In the genomic region with DNA sequence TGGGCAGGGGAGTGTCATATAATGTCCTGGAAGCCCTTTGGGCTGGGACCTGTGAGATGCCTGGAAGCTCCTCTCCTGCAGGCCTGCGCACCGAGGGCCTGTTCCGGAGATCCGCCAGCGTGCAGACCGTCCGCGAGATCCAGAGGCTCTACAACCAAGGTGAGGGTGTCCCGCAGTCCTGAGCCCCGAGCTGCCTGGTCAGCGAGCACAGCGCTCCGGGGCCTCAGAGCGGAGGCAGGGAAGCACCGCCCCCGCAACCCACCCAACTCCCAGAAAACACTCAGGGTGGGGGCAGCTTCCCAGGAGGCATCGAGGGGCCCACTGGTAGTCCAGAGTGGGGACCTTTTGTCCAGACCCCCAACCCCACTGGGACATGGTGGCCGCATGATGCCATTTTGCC, we compare ENCODE assay signal across 26 cellular contexts.
"Had no signal": no experiment of that assay in that cellular context is flagged by ENCODE, and none has a peak within 500 bp of the region (broad histone marks: within the 10 kb centered on the region; RNA-seq: fewer than 3 reads in every experiment).

No MANE protein-coding gene starts in this region.

- H3K36me3 Mint-ChIP-seq: activated CD4-positive, alpha-beta memory T cell treated with anti-CD3 and anti-CD28 coated beads for 36 hours; activated CD8-positive, alpha-beta memory T cell treated with anti-CD3 and anti-CD28 coated beads, Interleukin-2, amount 10 ng/mL, durations not matched to agents 7 days and 5 days; activated naive CD4-positive, alpha-beta T cell treated with anti-CD3 and anti-CD28 coated beads, Interleukin-2, amount 10 ng/mL, durations not matched to agents 7 days and 5 days; activated naive CD8-positive, alpha-beta T cell treated with anti-CD3 and anti-CD28 coated beads, Interleukin-2, amount 10 ng/mL, durations not matched to agents 7 days and 5 days had no signal

- DNase-seq: activated CD4-positive, alpha-beta memory T cell treated with anti-CD3 and anti-CD28 coated beads for 36 hours; activated CD4-positive, alpha-beta T cell treated with anti-CD3 and anti-CD28 coated beads for 36 hours; activated CD4-positive, alpha-beta T cell treated with anti-CD3 and anti-CD28 coated beads, Interleukin-2, amount 10 ng/mL, durations not matched to agents 24 days and 14 days; activated CD4-positive, CD25-positive, alpha-beta regulatory T cell; activated CD4-positive, CD25-positive, alpha-beta regulatory T cell treated with anti-CD3 and anti-CD28 coated beads, Interleukin-2, amount 50 U/mL, for 72 hours; activated CD8-positive, alpha-beta memory T cell treated with anti-CD3 and anti-CD28 coated beads, Interleukin-2, amount 10 ng/mL, durations not matched to agents 7 days and 5 days; activated CD8-positive, alpha-beta memory T cell treated with anti-CD3 and anti-CD28 coated beads, Interleukin-2, amount 50 U/mL, for 4 hours; activated CD8-positive, alpha-beta T cell treated with anti-CD3 and anti-CD28 coated beads, Interleukin-2, amount 10 ng/mL, durations not matched to agents 7 days and 5 days; activated gamma-delta T cell; activated naive CD4-positive, alpha-beta T cell; activated naive CD4-positive, alpha-beta T cell treated with anti-CD3 and anti-CD28 coated beads, Interleukin-2, amount 10 ng/mL, durations not matched to agents 7 days and 5 days; activated naive CD8-positive, alpha-beta T cell treated with anti-CD3 and anti-CD28 coated beads, Interleukin-2, amount 10 ng/mL, durations not matched to agents 7 days and 5 days; activated T-cell treated with anti-CD3 and anti-CD28 coated beads for 4 hours; activated T-cell treated with anti-CD3 and anti-CD28 coated beads, Interleukin-2, amount 50 U/mL, for 24 hours; activated T-cell treated with anti-CD3 and anti-CD28 coated beads, Interleukin-2, amount 50 U/mL, for 72 hours; central memory CD4-positive, alpha-beta T cell; cerebellar nuclear complex; colonic mucosa; effector CD8-positive, alpha-beta T cell; foreskin fibroblast; T-helper 2 cell had no signal

- H3K27me3 Mint-ChIP-seq: activated CD4-positive, alpha-beta memory T cell treated with anti-CD3 and anti-CD28 coated beads for 36 hours; activated CD4-positive, alpha-beta T cell treated with anti-CD3 and anti-CD28 coated beads for 36 hours; activated CD4-positive, alpha-beta T cell treated with anti-CD3 and anti-CD28 coated beads, Interleukin-2, amount 10 ng/mL, durations not matched to agents 24 days and 14 days; activated naive CD4-positive, alpha-beta T cell treated with anti-CD3 and anti-CD28 coated beads, Interleukin-2, amount 10 ng/mL, durations not matched to agents 7 days and 5 days; activated T-cell treated with anti-CD3 and anti-CD28 coated beads, Interleukin-2, amount 50 U/mL, for 24 hours; brain had no signal

- H3K27ac Mint-ChIP-seq: activated CD4-positive, alpha-beta memory T cell treated with anti-CD3 and anti-CD28 coated beads for 36 hours; activated CD4-positive, alpha-beta T cell treated with anti-CD3 and anti-CD28 coated beads for 36 hours; activated CD4-positive, alpha-beta T cell treated with anti-CD3 and anti-CD28 coated beads, Interleukin-2, amount 10 ng/mL, durations not matched to agents 24 days and 14 days; activated CD8-positive, alpha-beta memory T cell treated with anti-CD3 and anti-CD28 coated beads, Interleukin-2, amount 10 ng/mL, durations not matched to agents 7 days and 5 days; activated CD8-positive, alpha-beta T cell treated with anti-CD3 and anti-CD28 coated beads, Interleukin-2, amount 10 ng/mL, durations not matched to agents 7 days and 5 days; activated naive CD4-positive, alpha-beta T cell treated with anti-CD3 and anti-CD28 coated beads, Interleukin-2, amount 10 ng/mL, durations not matched to agents 7 days and 5 days; activated naive CD4-positive, alpha-beta T cell treated with anti-CD3 and anti-CD28 coated beads, Interleukin-2, amount 50 U/mL, for 72 hours; activated naive CD8-positive, alpha-beta T cell treated with anti-CD3 and anti-CD28 coated beads, Interleukin-2, amount 10 ng/mL, durations not matched to agents 7 days and 5 days; activated T-cell treated with anti-CD3 and anti-CD28 coated beads, Interleukin-2, amount 50 U/mL, for 24 hours; activated T-cell treated with anti-CD3 and anti-CD28 coated beads, Interleukin-2, amount 50 U/mL, for 72 hours had no signal

- H3K4me1 Mint-ChIP-seq: activated CD4-positive, alpha-beta T cell treated with anti-CD3 and anti-CD28 coated beads for 36 hours; activated CD4-positive, alpha-beta T cell treated with anti-CD3 and anti-CD28 coated beads, Interleukin-2, amount 10 ng/mL, durations not matched to agents 24 days and 14 days; activated CD8-positive, alpha-beta memory T cell treated with anti-CD3 and anti-CD28 coated beads, Interleukin-2, amount 10 ng/mL, durations not matched to agents 7 days and 5 days; activated naive CD4-positive, alpha-beta T cell treated with anti-CD3 and anti-CD28 coated beads, Interleukin-2, amount 10 ng/mL, durations not matched to agents 7 days and 5 days; activated naive CD8-positive, alpha-beta T cell treated with anti-CD3 and anti-CD28 coated beads, Interleukin-2, amount 10 ng/mL, durations not matched to agents 7 days and 5 days had no signal

- H3K4me3 ChIP-seq: ascending aorta, breast epithelium, cardiac muscle cell, colonic mucosa had no signal

- H3K9me3 Mint-ChIP-seq: activated CD4-positive, alpha-beta T cell treated with anti-CD3 and anti-CD28 coated beads, Interleukin-2, amount 10 ng/mL, durations not matched to agents 24 days and 14 days; activated naive CD4-positive, alpha-beta T cell treated with anti-CD3 and anti-CD28 coated beads, Interleukin-2, amount 10 ng/mL, durations not matched to agents 7 days and 5 days; activated naive CD8-positive, alpha-beta T cell treated with anti-CD3 and anti-CD28 coated beads, Interleukin-2, amount 10 ng/mL, durations not matched to agents 7 days and 5 days; activated T-cell treated with anti-CD3 and anti-CD28 coated beads, Interleukin-2, amount 50 U/mL, for 24 hours had no signal

- H3K4me3 Mint-ChIP-seq: activated CD4-positive, alpha-beta memory T cell treated with anti-CD3 and anti-CD28 coated beads for 36 hours; activated CD4-positive, alpha-beta T cell treated with anti-CD3 and anti-CD28 coated beads for 36 hours; activated CD4-positive, alpha-beta T cell treated with anti-CD3 and anti-CD28 coated beads, Interleukin-2, amount 10 ng/mL, durations not matched to agents 24 days and 14 days; activated CD8-positive, alpha-beta memory T cell treated with anti-CD3 and anti-CD28 coated beads, Interleukin-2, amount 10 ng/mL, durations not matched to agents 7 days and 5 days; activated CD8-positive, alpha-beta T cell treated with anti-CD3 and anti-CD28 coated beads, Interleukin-2, amount 10 ng/mL, durations not matched to agents 7 days and 5 days; activated naive CD4-positive, alpha-beta T cell treated with anti-CD3 and anti-CD28 coated beads, Interleukin-2, amount 10 ng/mL, durations not matched to agents 7 days and 5 days; activated naive CD8-positive, alpha-beta T cell treated with anti-CD3 and anti-CD28 coated beads, Interleukin-2, amount 10 ng/mL, durations not matched to agents 7 days and 5 days; activated T-cell treated with anti-CD3 and anti-CD28 coated beads, Interleukin-2, amount 50 U/mL, for 24 hours; activated T-cell treated with anti-CD3 and anti-CD28 coated beads, Interleukin-2, amount 50 U/mL, for 72 hours; brain had no signal

- H3K27me3 ChIP-seq: ascending aorta, breast epithelium, cardiac muscle cell, colonic mucosa had no signal

- H3K9me3 ChIP-seq: breast epithelium, colonic mucosa had no signal

- ATAC-seq: activated CD4-positive, alpha-beta T cell treated with anti-CD3 and anti-CD28 coated beads for 36 hours; activated CD8-positive, alpha-beta memory T cell treated with anti-CD3 and anti-CD28 coated beads, Interleukin-2, amount 10 ng/mL, durations not matched to agents 7 days and 5 days; activated CD8-positive, alpha-beta T cell treated with anti-CD3 and anti-CD28 coated beads, Interleukin-2, amount 10 ng/mL, durations not matched to agents 7 days and 5 days; activated naive CD4-positive, alpha-beta T cell treated with anti-CD3 and anti-CD28 coated beads, Interleukin-2, amount 50 U/mL, for 72 hours; activated T-cell treated with anti-CD3 and anti-CD28 coated beads, Interleukin-2, amount 50 U/mL, for 72 hours had no signal

- H3K4me1 ChIP-seq: ascending aorta, breast epithelium, colonic mucosa had no signal

- H3K27ac ChIP-seq: ascending aorta, breast epithelium, cardiac muscle cell, colonic mucosa had no signal

- H3K36me3 ChIP-seq: ascending aorta, breast epithelium, cardiac muscle cell, colonic mucosa had no signal
